ENCODE assay signal across 8 cellular contexts in genomic region chr3:183265713-183266417, GRCh38. TPM values are rescaled to one million over a fixed set of nuclear protein-coding genes. Genes with fewer than 3 reads are reported as not detected.
DNase-seq lines count a peak whose midpoint lies in the region; FAIRE-seq and TF ChIP-seq lines count a peak whose summit lies in the region.

No MANE protein-coding gene starts in this region.

- peak overlapping the region; percentile 64 for H3K9ac ChIP-seq in neural cell (ENCODE audit: low read length)

- H3K9me3 ChIP-seq in neural cell (ENCODE audit: low read length) (no peaks in the 10 kb centered on the region), esophagus muscularis mucosa (no peaks in the 10 kb centered on the region)

- intact Hi-C loops in esophagus muscularis mucosa (cut with DNase I): no loop called here

- no peak for TF ChIP-seq CTCF in bronchial epithelial cell (IDR thresholded peaks at IDR 0.05; ENCODE audit: insufficient read depth, low read length, severe bottlenecking)
- no peak for TF ChIP-seq CTCF in neural cell (IDR thresholded peaks at IDR 0.05; ENCODE audit: poor library complexity, severe bottlenecking)
- TF ChIP-seq CTCF in GM13976 (IDR thresholded peaks at IDR 0.05; ENCODE audit: borderline replicate concordance, control extremely low read depth, extremely low read depth, insufficient read depth, missing control alignments): no peak
- no peak for TF ChIP-seq CTCF in GM10248 (IDR thresholded peaks at IDR 0.05; ENCODE audit: control extremely low read depth, extremely low read depth, low read depth, missing control alignments)
- TF ChIP-seq CTCF in osteocyte (IDR thresholded peaks at IDR 0.05): no peak
- no peak for TF ChIP-seq CTCF in esophagus muscularis mucosa (IDR thresholded peaks at IDR 0.05)

- peaks cover 6% of the 10 kb centered on the region for H3K36me3 Mint-ChIP-seq in osteocyte (ENCODE audit: unreplicated experiment)

- in situ Hi-C loops in Caki2 (cut with HindIII; ENCODE audit: low pct_unique_long_range_greater_than_20kb, low sequenced_read_pairs) (no loop called here), GM13976 (cut with MboI; ENCODE audit: low sequenced_read_pairs, unreplicated experiment) (no loop called here)

- no peak for TF ChIP-seq EP300 in neural cell (conservative IDR thresholded peaks at IDR 0.05; ENCODE audit: poor library complexity, severe bottlenecking)
- TF ChIP-seq EP300 in esophagus muscularis mucosa (IDR thresholded peaks at IDR 0.05): no peak

- H3K79me2 ChIP-seq in neural cell (replicated peaks; ENCODE audit: insufficient read depth, low read length): peaks cover 5% of the 10 kb centered on the region

- no peak overlapping the region for H3K4me3 Mint-ChIP-seq in osteocyte (ENCODE audit: unreplicated experiment)

- CTCF ChIA-PET in GM10248 (lab: Yijun Ruan, JAX): interaction anchor here (0.9 kb wide), 1 partner anchor 9 kb away, joined by 3 read pairs; no protein-coding TSS in a partner anchor

- H3F3A ChIP-seq in neural cell (ENCODE audit: insufficient read depth, low read length, poor library complexity, severe bottlenecking): no peaks in the 10 kb centered on the region

- POLR2A ChIA-PET in GM10248 (lab: Yijun Ruan, JAX): no interaction called here

- no peaks in the 10 kb centered on the region for H4K20me1 ChIP-seq in neural cell (ENCODE audit: insufficient read depth)

- H3K27me3 Mint-ChIP-seq in osteocyte (ENCODE audit: unreplicated experiment): no peaks in the 10 kb centered on the region

- H3K27me3 ChIP-seq in bronchial epithelial cell (ENCODE audit: control insufficient read depth, insufficient read depth, low read length) (no peaks in the 10 kb centered on the region), neural cell (ENCODE audit: insufficient read depth, low read depth, low read length) (no peaks in the 10 kb centered on the region), esophagus muscularis mucosa (no peaks in the 10 kb centered on the region)

- H3K4me2 ChIP-seq in neural cell (ENCODE audit: low read length): peak overlapping the region; percentile 69

- H3K4me3 ChIP-seq in bronchial epithelial cell (ENCODE audit: low read depth, low read length) (peak overlapping the region; percentile 0), neural cell (ENCODE audit: low read length) (peak overlapping the region; percentile 58), esophagus muscularis mucosa (no peak overlapping the region)

- peak; percentile 100 for FAIRE-seq in bronchial epithelial cell (lab: Jason Lieb, UNC)

- H3K9me3 Mint-ChIP-seq in osteocyte (ENCODE audit: unreplicated experiment): no peaks in the 10 kb centered on the region

- TF ChIP-seq POLR2A in esophagus muscularis mucosa (IDR thresholded peaks at IDR 0.05; ENCODE audit: low read depth): no peak

- no peak overlapping the region for H3K27ac Mint-ChIP-seq in osteocyte (ENCODE audit: unreplicated experiment)

- no peak for TF ChIP-seq RAD21 in neural cell (conservative IDR thresholded peaks at IDR 0.05)

- WGBS in esophagus muscularis mucosa: 84% methylated on average over 5 of the region's 5 CpGs

- H2AFZ ChIP-seq in neural cell (ENCODE audit: low read depth, low read length): peak overlapping the region; percentile 49

- peaks cover 12% of the 10 kb centered on the region for H3K4me1 Mint-ChIP-seq in osteocyte (ENCODE audit: unreplicated experiment)

- H3K27ac ChIP-seq in neural cell (ENCODE audit: low read length) (peak overlapping the region; percentile 56), esophagus muscularis mucosa (replicated peaks in 1 of 4) (peak overlapping the region in 1 of 4 donors; percentile 25)

- H3K9me2 ChIP-seq in neural cell (ENCODE audit: insufficient read depth, low read length): no peaks in the 10 kb centered on the region

- peak; percentile 70 for DNase-seq in Caki2 (ENCODE audit: low read depth)
- DNase-seq in NCI-H2081 (lab: John Stamatoyannopoulos, UW): peak; percentile 90 to 93
- DNase-seq in bronchial epithelial cell (ENCODE audit: low read depth): peak; percentile 100
- no peak for DNase-seq in GM13976 (ENCODE audit: low spot score)
- no peak for DNase-seq in GM10248 (ENCODE audit: extremely low spot score)
- no peak for DNase-seq in osteocyte (ENCODE audit: extremely low spot score, unreplicated experiment)
- DNase-seq in esophagus muscularis mucosa (ENCODE audit: extremely low spot score): no peak

- H3K36me3 ChIP-seq in bronchial epithelial cell (ENCODE audit: control insufficient read depth, insufficient read depth, low read length) (peaks cover 14% of the 10 kb centered on the region), neural cell (ENCODE audit: insufficient read depth, low read length) (peaks cover 8% of the 10 kb centered on the region), esophagus muscularis mucosa (peaks cover 0 to 12% (median 5%) of the 10 kb centered on the region in 4 donors)

- H3K4me1 ChIP-seq in esophagus muscularis mucosa: no peaks in the 10 kb centered on the region

TF ChIP-seq in neural cell, 6 proteins besides CTCF, POLR2A, EP300 and RAD21:
- no peak for TF ChIP-seq SMC3 (conservative IDR thresholded peaks at IDR 0.05; ENCODE audit: poor library complexity)
- TF ChIP-seq POLR2AphosphoS5 (IDR thresholded peaks at IDR 0.05): peak; percentile 10

RNA-seq across cellular contexts. Expression of gene B3GNT5, which starts 12.8 kb away (rescaled TPM):
- 7.9 and 8.0 TPM in 2 replicates for total RNA-seq in Caki2 (2014; rRNA removed; shearing (Covaris generic); ENCODE audit: low replicate concordance)
- total RNA-seq in bronchial epithelial cell (31.6 and 49.8 TPM in 2 replicates), osteocyte (20.6 and 24.3 TPM in 2 replicates), esophagus muscularis mucosa (10 to 100 TPM in 1 of 4 donors, 1 to 10 TPM in 3; 2.1 to 11.3 (median 5.2) TPM)
- polyA plus RNA-seq in neural cell: 6.1 and 6.6 TPM in 2 replicates
- polyA minus RNA-seq in neural cell: 11.7 and 14.5 TPM in 2 replicates

Comparison
In these comparisons a context has a peak if more than half of its experiments do, and no peak if none do; other contexts are left out.
1. DNase-seq: peak in Caki2 (single experiment), NCI-H2081 (2 of 2) and bronchial epithelial cell (single experiment); none in GM13976 (single experiment), GM10248 (single experiment), osteocyte (single experiment) and esophagus muscularis mucosa (single experiment).
2. H3K4me3 ChIP-seq: peak in bronchial epithelial cell (single experiment) and neural cell (single experiment); none in esophagus muscularis mucosa (0 of 4).